In the genomic region with DNA sequence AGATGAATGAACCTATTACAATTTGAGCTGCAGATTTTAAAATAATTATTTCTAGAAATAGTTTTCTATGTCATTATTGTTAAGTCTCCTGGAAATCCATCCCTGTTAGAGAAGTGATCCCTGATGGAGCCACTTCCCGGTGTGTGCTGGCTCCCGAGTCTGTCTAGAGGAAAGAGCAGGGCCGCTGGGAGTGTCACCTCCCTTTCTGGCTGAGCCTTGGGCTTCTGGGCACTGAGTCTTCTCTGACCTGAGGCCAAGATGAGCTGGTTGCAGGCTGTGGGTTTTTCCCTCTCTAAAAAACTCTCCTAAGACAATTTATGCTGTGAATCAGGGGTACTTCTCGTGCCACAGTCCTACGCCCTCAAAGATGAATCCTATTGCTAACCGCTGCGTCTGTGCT, we compare ENCODE assay signal across 19 cellular contexts.
"Had no signal": no experiment of that assay in that cellular context is flagged by ENCODE, and none has a peak within 500 bp of the region (broad histone marks: within the 10 kb centered on the region; RNA-seq: fewer than 3 reads in every experiment).

No MANE protein-coding gene starts in this region.

- DNase-seq: activated CD4-positive, CD25-positive, alpha-beta regulatory T cell; activated T-cell treated with anti-CD3 and anti-CD28 coated beads, Interleukin-2, amount 50 U/mL, for 48 hours; body of pancreas; dorsolateral prefrontal cortex; erythroblast; hypothalamus; islet precursor cell; left colon; occipital lobe; retina; stimulated activated CD8-positive, alpha-beta memory T cell treated with anti-CD3 and anti-CD28 coated beads, Interleukin-4, amount 100 ng/mL, for 48 hours; stimulated activated naive CD8-positive, alpha-beta T cell treated with anti-CD3 and anti-CD28 coated beads, Interleukin-15, Interleukin-2, amounts not matched to agents 100 U/mL and 50 U/mL, for 24 hours; SW 1271; tibial artery had no signal

- ATAC-seq: body of pancreas; left colon; lower lobe of right lung; stimulated activated naive CD8-positive, alpha-beta T cell treated with anti-CD3 and anti-CD28 coated beads, Interleukin-15, Interleukin-2, amounts not matched to agents 100 U/mL and 50 U/mL, for 24 hours had no signal

- H3K4me1 ChIP-seq: lower lobe of right lung had no signal

- H3K27ac Mint-ChIP-seq: mesothelial cell of epicardium had no signal

- H3K9me3 ChIP-seq: body of pancreas, lower lobe of right lung, spleen, tibial artery had no signal

- FAIRE-seq: TTC549 had no signal

- H3K9me3 Mint-ChIP-seq: mesothelial cell of epicardium; T-helper 2 cell treated with Interferon-gamma antibody and Interleukin-4, amounts not matched to agents 5 μg/mL and 100 μg/mL, for 36 hours had no signal

- H3K4me3 Mint-ChIP-seq: mesothelial cell of epicardium; T-helper 2 cell treated with Interferon-gamma antibody and Interleukin-4, amounts not matched to agents 5 μg/mL and 100 μg/mL, for 36 hours had no signal

- H3K27ac ChIP-seq: body of pancreas, lower lobe of right lung, spleen, tibial artery had no signal

- H3K4me3 ChIP-seq: body of pancreas, dorsolateral prefrontal cortex, lower lobe of right lung, spleen, tibial artery had no signal

- H3K27me3 ChIP-seq: body of pancreas, dorsolateral prefrontal cortex, spleen, tibial artery had no signal
